ENCODE assay signal across 22 cellular contexts in the genomic region with DNA sequence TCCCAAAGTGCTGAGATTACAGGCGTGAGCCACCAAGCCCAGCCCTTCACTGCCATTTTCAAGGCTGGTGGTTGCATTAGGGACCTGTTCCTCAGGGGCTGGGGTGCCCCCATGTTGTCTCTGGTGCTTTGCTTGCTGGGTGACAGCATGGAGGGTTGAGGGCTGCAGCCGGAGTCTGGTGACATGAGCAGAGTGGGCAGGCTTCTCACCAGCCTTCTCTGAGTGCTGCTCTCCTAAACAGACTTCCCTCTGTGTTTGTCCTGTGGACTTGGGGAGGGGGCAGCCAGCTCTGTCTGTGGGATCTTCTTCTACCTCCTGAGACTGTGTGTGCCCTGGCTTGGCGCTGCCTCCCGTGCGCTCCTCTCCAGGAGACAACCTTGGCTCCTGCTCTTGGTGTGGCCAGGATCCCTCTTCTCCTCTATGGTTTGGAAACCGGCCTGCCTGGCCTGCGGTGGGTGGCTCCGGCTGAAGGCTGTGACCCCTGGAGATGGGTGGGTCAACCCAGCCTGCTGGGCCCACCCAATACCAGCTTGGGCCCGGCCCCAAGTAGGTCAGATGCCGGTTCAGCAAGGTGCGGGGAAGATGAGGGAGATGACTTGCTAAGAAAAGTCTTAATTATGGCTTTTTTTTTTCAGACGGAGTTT.
"Had no signal": no experiment of that assay in that cellular context is flagged by ENCODE, and none has a peak within 500 bp of the region (broad histone marks: within the 10 kb centered on the region; RNA-seq: fewer than 3 reads in every experiment).

No MANE protein-coding gene starts in this region.

- H3K9me3 Mint-ChIP-seq: activated CD4-positive, alpha-beta T cell treated with anti-CD3 and anti-CD28 coated beads, Interleukin-2, amount 10 ng/mL, durations not matched to agents 24 days and 14 days; activated T-helper 1 cell treated with anti-CD3 and anti-CD28 coated beads, Interleukin-12 subunit alpha, Interleukin-12 subunit beta, Interleukin-2, Interleukin-4 antibody, amounts not matched to agents 30 ng/mL and 10 ng/mL and 1 ng/mL, durations not matched to agents 14 hours and 24 hours and 36 hours; dendritic cell treated with granulocyte-macrophage colony-stimulating factor and Interleukin-4, amounts not matched to agents 40 ng/mL and 50 ng/mL, for 4 days; naive thymus-derived CD8-positive, alpha-beta T cell; stimulated activated naive CD8-positive, alpha-beta T cell treated with anti-CD3 and anti-CD28 coated beads, Interleukin-15, Interleukin-2, amounts not matched to agents 100 ng/mL and 50 ng/mL, for 24 hours; T-helper 1 cell treated with Interleukin-12 subunit alpha and Interleukin-12 subunit beta and Interleukin-4 antibody, amounts not matched to agents 30 μg/mL and 1 μg/mL, for 36 hours; WTC11 had no signal

- DNase-seq: activated CD4-positive, alpha-beta T cell treated with anti-CD3 and anti-CD28 coated beads, Interleukin-2, amount 10 ng/mL, durations not matched to agents 24 days and 14 days; activated CD8-positive, alpha-beta memory T cell treated with anti-CD3 and anti-CD28 coated beads for 24 hours; activated naive CD4-positive, alpha-beta T cell treated with Interleukin-2 at 50 U/mL for 16 hours; effector memory CD4-positive, alpha-beta T cell; foreskin fibroblast; hippocampal formation; retina; SHP77 treated with DMSO at 0.1 percent for 48 hours; stimulated activated CD4-positive, alpha-beta T cell treated with anti-CD3 and anti-CD28 coated beads, Interleukin-4, amount 100 ng/mL, for 4 hours; stimulated activated CD8-positive, alpha-beta memory T cell treated with anti-CD3 and anti-CD28 coated beads, Interleukin-4, amount 100 ng/mL, for 48 hours had no signal

- H3K9me3 ChIP-seq: body of pancreas, neutrophil had no signal

- FAIRE-seq: keratinocyte, TTC549 had no signal

- H3K4me3 ChIP-seq: body of pancreas, skin epidermis had no signal

- H3K27me3 Mint-ChIP-seq: activated CD4-positive, alpha-beta T cell treated with anti-CD3 and anti-CD28 coated beads, Interleukin-2, amount 10 ng/mL, durations not matched to agents 24 days and 14 days; dendritic cell treated with granulocyte-macrophage colony-stimulating factor and Interleukin-4, amounts not matched to agents 40 ng/mL and 50 ng/mL, for 4 days; naive thymus-derived CD8-positive, alpha-beta T cell; stimulated activated naive CD8-positive, alpha-beta T cell treated with anti-CD3 and anti-CD28 coated beads, Interleukin-15, Interleukin-2, amounts not matched to agents 100 ng/mL and 50 ng/mL, for 24 hours had no signal

- H3K4me3 Mint-ChIP-seq: activated CD4-positive, alpha-beta T cell treated with anti-CD3 and anti-CD28 coated beads, Interleukin-2, amount 10 ng/mL, durations not matched to agents 24 days and 14 days; activated T-helper 1 cell treated with anti-CD3 and anti-CD28 coated beads, Interleukin-12 subunit alpha, Interleukin-12 subunit beta, Interleukin-2, Interleukin-4 antibody, amounts not matched to agents 30 ng/mL and 10 ng/mL and 1 ng/mL, durations not matched to agents 14 hours and 24 hours and 36 hours; dendritic cell treated with granulocyte-macrophage colony-stimulating factor and Interleukin-4, amounts not matched to agents 40 ng/mL and 50 ng/mL, for 4 days; naive thymus-derived CD8-positive, alpha-beta T cell; stimulated activated naive CD8-positive, alpha-beta T cell treated with anti-CD3 and anti-CD28 coated beads, Interleukin-15, Interleukin-2, amounts not matched to agents 100 ng/mL and 50 ng/mL, for 24 hours; T-helper 1 cell treated with Interleukin-12 subunit alpha and Interleukin-12 subunit beta and Interleukin-4 antibody, amounts not matched to agents 30 μg/mL and 1 μg/mL, for 36 hours; WTC11 had no signal

- H3K27ac ChIP-seq: body of pancreas, neutrophil, skin epidermis had no signal

- ATAC-seq: body of pancreas; naive thymus-derived CD8-positive, alpha-beta T cell; SK-N-SH treated with all-trans-retinoic acid at 6 μM for 48 hours; WTC11 had no signal

- H3K27ac Mint-ChIP-seq: activated CD4-positive, alpha-beta T cell treated with anti-CD3 and anti-CD28 coated beads, Interleukin-2, amount 10 ng/mL, durations not matched to agents 24 days and 14 days; activated T-helper 1 cell treated with anti-CD3 and anti-CD28 coated beads, Interleukin-12 subunit alpha, Interleukin-12 subunit beta, Interleukin-2, Interleukin-4 antibody, amounts not matched to agents 30 ng/mL and 10 ng/mL and 1 ng/mL, durations not matched to agents 14 hours and 24 hours and 36 hours; dendritic cell treated with granulocyte-macrophage colony-stimulating factor and Interleukin-4, amounts not matched to agents 40 ng/mL and 50 ng/mL, for 4 days; stimulated activated naive CD8-positive, alpha-beta T cell treated with anti-CD3 and anti-CD28 coated beads, Interleukin-15, Interleukin-2, amounts not matched to agents 100 ng/mL and 50 ng/mL, for 24 hours; T-helper 1 cell treated with Interleukin-12 subunit alpha and Interleukin-12 subunit beta and Interleukin-4 antibody, amounts not matched to agents 30 μg/mL and 1 μg/mL, for 36 hours; WTC11 had no signal

- H3K27me3 ChIP-seq: body of pancreas, neutrophil had no signal
